11 cellular contexts compared by ENCODE assay signal in the genomic region with DNA sequence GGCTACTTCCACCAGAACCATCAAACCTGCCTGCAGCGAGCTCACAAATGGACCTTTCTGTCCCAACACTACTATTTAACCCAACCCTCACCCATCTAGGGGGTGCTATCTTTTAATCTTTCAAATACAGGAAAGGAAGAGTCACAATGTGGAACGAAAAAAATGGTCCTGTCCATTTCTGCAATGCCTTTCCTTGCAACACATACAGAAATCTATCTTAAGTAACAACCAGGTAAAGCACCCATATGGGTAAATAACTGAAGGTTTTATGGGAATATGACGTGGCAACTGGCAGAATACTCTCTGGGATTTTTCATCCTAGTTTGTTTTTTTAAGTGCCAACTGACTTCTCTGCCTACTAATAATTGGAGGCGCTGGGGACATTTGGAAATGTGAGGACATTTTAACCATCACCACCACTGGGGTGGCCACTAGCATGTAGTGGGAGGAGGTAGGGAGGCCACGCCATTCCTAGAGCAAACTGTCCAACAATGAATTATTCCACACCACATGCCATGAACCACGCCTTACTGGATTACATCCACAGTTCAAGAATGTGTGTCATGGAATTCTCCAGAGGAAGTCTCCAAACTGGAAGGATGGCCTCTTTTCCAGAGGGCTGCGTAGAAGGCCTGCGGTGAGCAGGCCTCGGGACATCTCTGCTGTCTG. TPM values are rescaled to one million over a fixed set of nuclear protein-coding genes. Genes with fewer than 3 reads are reported as not detected.
DNase-seq lines count a peak whose midpoint lies in the region; ATAC-seq and TF ChIP-seq lines count a peak whose summit lies in the region.
"Had no signal": no experiment of that assay in that cellular context is flagged by ENCODE, and none has a peak within 500 bp of the region (broad histone marks: within the 10 kb centered on the region; RNA-seq: fewer than 3 reads in every experiment).

No MANE protein-coding gene starts in this region.

- H3K4me1 ChIP-seq in psoas muscle, result peaks cover 11% of the 10 kb centered on the region

- ATAC-seq in SK-N-SH treated with all-trans-retinoic acid at 6 μM for 48 hours, result peak; percentile 45
- ATAC-seq in left cardiac atrium, result peak; percentile 54 to 68
- ATAC-seq in psoas muscle, result peak; percentile 49 to 66 (median 65)
- ATAC-seq in GM18909 (IDR thresholded peaks at IDR 0.05; ENCODE audit: poor library complexity, unreplicated experiment), result no peak
- ATAC-seq in GM18498 (IDR thresholded peaks at IDR 0.05; ENCODE audit: unreplicated experiment), result no peak

- WGBS in psoas muscle, 3 donors, result 48 to 67% (median 53%) methylated on average over 9 of the region's 9 CpGs

- DNase-seq in EL (peak; percentile 83), left cardiac atrium (no peak), psoas muscle (peak in 1 of 2 donors; percentile 49), NCI-H1436 (lab: John Stamatoyannopoulos, UW) (no peak), NCI-H524 (lab: John Stamatoyannopoulos, UW) (no peak)
- DNase-seq: activated T-cell treated with anti-CD3 and anti-CD28 coated beads, Interleukin-2, amount 50 U/mL, for 48 hours; C1 segment of cervical spinal cord; NCI-H1694 had no signal

- H3K27me3 ChIP-seq in psoas muscle (ENCODE audit: insufficient read depth in 3 of 3, low read length in 2 of 3), result no peaks in the 10 kb centered on the region

- TF ChIP-seq CTCF in psoas muscle (IDR thresholded peaks at IDR 0.05), result no peak

- no peaks in the 10 kb centered on the region for H3K36me3 ChIP-seq in psoas muscle (ENCODE audit: insufficient read depth in 1 of 2, low read depth in 1 of 2)

- no peak overlapping the region for H3K27ac ChIP-seq in psoas muscle

- H3K9me3 ChIP-seq in psoas muscle, result no peaks in the 10 kb centered on the region

- intact Hi-C loops in left cardiac atrium (cut with DNase I), result no loop called here
- intact Hi-C loops in psoas muscle (cut with DNase I), result no loop called here

- H3K4me3 ChIP-seq in psoas muscle, result no peak overlapping the region

TF ChIP-seq in SK-N-SH treated with all-trans-retinoic acid at 6 μM for 48 hours, 23 proteins besides CTCF, POLR2A, EP300 and RAD21:
- no peak for TF ChIP-seq SNAI2 (CRISPR knock-in tag; IDR thresholded peaks at IDR 0.05)
- no peak for TF ChIP-seq CSDC2 (CRISPR knock-in tag; IDR thresholded peaks at IDR 0.05)
- no peak for TF ChIP-seq ZC3H10 (CRISPR knock-in tag; IDR thresholded peaks at IDR 0.05)
- no peak for TF ChIP-seq GLIS3 (CRISPR knock-in tag; IDR thresholded peaks at IDR 0.05)
TF ChIP-seq in SK-N-SH treated with all-trans-retinoic acid at 6 μM for 48 hours: peak in this region for 0.

RNA-seq across cellular contexts. Expression of gene TNS3, which starts 24.5 kb away (rescaled TPM):
- total RNA-seq in left cardiac atrium (10 to 100 TPM; 51.4 to 66.9 TPM), psoas muscle (10 to 100 TPM; 35.0 to 75.3 (median 45.6) TPM)
- 10 to 100 TPM; 11.5 to 20.2 (median 12.5) TPM for polyA plus RNA-seq in psoas muscle

Comparison
In these comparisons a context has a peak if more than half of its experiments do, and no peak if none do; other contexts are left out.
1. ATAC-seq: peak in SK-N-SH treated with all-trans-retinoic acid at 6 μM for 48 hours (single experiment), left cardiac atrium (2 of 2) and psoas muscle (4 of 4); none in GM18909 (single experiment) and GM18498 (single experiment).